Comparison of ENCODE assay signal across 8 cellular contexts in genomic region chr22:23520875-23521441, GRCh38. TPM values are rescaled to one million over a fixed set of nuclear protein-coding genes. Genes with fewer than 3 reads are reported as not detected.
DNase-seq lines count a peak whose midpoint lies in the region; ATAC-seq lines count a peak whose summit lies in the region.

No MANE protein-coding gene starts in this region.

- intact Hi-C loops in activated CD4-positive, alpha-beta T cell treated with anti-CD3 and anti-CD28 coated beads for 36 hours (cut with DNase I, micrococcal nuclease): loop anchor here in 1 of 2 experiments (5.0 kb wide), 2 partner anchors 114 to 186 kb away; no protein-coding TSS in a partner anchor
- intact Hi-C loops in head of caudate nucleus (cut with DNase I) (loop anchor here (10.0 kb wide), 1 partner anchor 116 kb away; no protein-coding TSS in a partner anchor), posterior cingulate gyrus (cut with DNase I) (no loop called here)

- CTCF ChIA-PET in activated CD4-positive, alpha-beta T cell treated with anti-CD3 and anti-CD28 coated beads for 36 hours (lab: Charles Lee): no interaction called here
- CTCF ChIA-PET in activated CD4-positive, alpha-beta memory T cell treated with anti-CD3 and anti-CD28 coated beads, Interleukin-2, amount 10 ng/mL, durations not matched to agents 7 days and 5 days (lab: Charles Lee): interaction anchor here (1.2 kb wide), 1 partner anchor 329 kb away, joined by 3 read pairs; no protein-coding TSS in a partner anchor

- H3K4me1 Mint-ChIP-seq in activated CD4-positive, alpha-beta T cell treated with anti-CD3 and anti-CD28 coated beads for 36 hours: peaks cover 5% of the 10 kb centered on the region
- peaks cover 3% of the 10 kb centered on the region for H3K4me1 Mint-ChIP-seq in activated CD4-positive, alpha-beta memory T cell treated with anti-CD3 and anti-CD28 coated beads, Interleukin-2, amount 10 ng/mL, durations not matched to agents 7 days and 5 days

- peak overlapping the region; percentile 44 for H3K4me3 Mint-ChIP-seq in activated CD4-positive, alpha-beta T cell treated with anti-CD3 and anti-CD28 coated beads for 36 hours
- peak overlapping the region; percentile 13 for H3K4me3 Mint-ChIP-seq in activated CD4-positive, alpha-beta memory T cell treated with anti-CD3 and anti-CD28 coated beads, Interleukin-2, amount 10 ng/mL, durations not matched to agents 7 days and 5 days

- no peak for DNase-seq in activated CD4-positive, alpha-beta T cell treated with anti-CD3 and anti-CD28 coated beads for 36 hours
- no peak for DNase-seq in activated CD4-positive, alpha-beta T cell treated with anti-CD3 and anti-CD28 coated beads for 48 hours
- no peak for DNase-seq in activated CD4-positive, alpha-beta memory T cell treated with anti-CD3 and anti-CD28 coated beads, Interleukin-2, amount 10 ng/mL, durations not matched to agents 7 days and 5 days
- DNase-seq in head of caudate nucleus: peak in 41 of 42 donors; percentile 19 to 72 (median 45)
- peak in 6 of 10 donors; percentile 10 to 82 (median 58) for DNase-seq in posterior cingulate gyrus
- DNase-seq in hippocampal formation (lab: John Stamatoyannopoulos, UW): no peak

- ATAC-seq in activated CD4-positive, alpha-beta T cell treated with anti-CD3 and anti-CD28 coated beads for 36 hours: no peak
- no peak for ATAC-seq in HG03135 (IDR thresholded peaks at IDR 0.05; ENCODE audit: unreplicated experiment)
- ATAC-seq in HG02642 (IDR thresholded peaks at IDR 0.05; ENCODE audit: poor library complexity, unreplicated experiment): no peak

- H3K9me3 Mint-ChIP-seq in activated CD4-positive, alpha-beta T cell treated with anti-CD3 and anti-CD28 coated beads for 36 hours (ENCODE audit: low read depth): no peaks in the 10 kb centered on the region
- no peaks in the 10 kb centered on the region for H3K9me3 Mint-ChIP-seq in activated CD4-positive, alpha-beta memory T cell treated with anti-CD3 and anti-CD28 coated beads, Interleukin-2, amount 10 ng/mL, durations not matched to agents 7 days and 5 days

- H3K27ac Mint-ChIP-seq in activated CD4-positive, alpha-beta T cell treated with anti-CD3 and anti-CD28 coated beads for 36 hours: no peak overlapping the region
- H3K27ac Mint-ChIP-seq in activated CD4-positive, alpha-beta memory T cell treated with anti-CD3 and anti-CD28 coated beads, Interleukin-2, amount 10 ng/mL, durations not matched to agents 7 days and 5 days: no peak overlapping the region

- peaks cover 19% of the 10 kb centered on the region for H3K27me3 Mint-ChIP-seq in activated CD4-positive, alpha-beta T cell treated with anti-CD3 and anti-CD28 coated beads for 36 hours
- peaks cover 21% of the 10 kb centered on the region for H3K27me3 Mint-ChIP-seq in activated CD4-positive, alpha-beta memory T cell treated with anti-CD3 and anti-CD28 coated beads, Interleukin-2, amount 10 ng/mL, durations not matched to agents 7 days and 5 days

- no peaks in the 10 kb centered on the region for H3K36me3 Mint-ChIP-seq in activated CD4-positive, alpha-beta T cell treated with anti-CD3 and anti-CD28 coated beads for 36 hours (ENCODE audit: low read depth)
- no peaks in the 10 kb centered on the region for H3K36me3 Mint-ChIP-seq in activated CD4-positive, alpha-beta memory T cell treated with anti-CD3 and anti-CD28 coated beads, Interleukin-2, amount 10 ng/mL, durations not matched to agents 7 days and 5 days (ENCODE audit: low read depth)

- POLR2A ChIA-PET in activated CD4-positive, alpha-beta T cell treated with anti-CD3 and anti-CD28 coated beads for 36 hours (lab: Charles Lee): no interaction called here
- POLR2A ChIA-PET in activated CD4-positive, alpha-beta memory T cell treated with anti-CD3 and anti-CD28 coated beads, Interleukin-2, amount 10 ng/mL, durations not matched to agents 7 days and 5 days (lab: Charles Lee): no interaction called here

RNA-seq across cellular contexts. Expression of gene IGLL1, which starts 59.1 kb away (rescaled TPM):
- total RNA-seq in activated CD4-positive, alpha-beta T cell treated with anti-CD3 and anti-CD28 coated beads for 36 hours: not detected
- total RNA-seq in activated CD4-positive, alpha-beta memory T cell treated with anti-CD3 and anti-CD28 coated beads, Interleukin-2, amount 10 ng/mL, durations not matched to agents 7 days and 5 days: 1 to 10 TPM; 2.2 to 2.3 TPM

Comparison
In these comparisons a context has a peak if more than half of its experiments do, and no peak if none do; other contexts are left out.
1. DNase-seq: peak in head of caudate nucleus (41 of 42) and posterior cingulate gyrus (6 of 10); none in activated CD4-positive, alpha-beta T cell treated with anti-CD3 and anti-CD28 coated beads for 36 hours (single experiment), activated CD4-positive, alpha-beta T cell treated with anti-CD3 and anti-CD28 coated beads for 48 hours (single experiment), activated CD4-positive, alpha-beta memory T cell treated with anti-CD3 and anti-CD28 coated beads, Interleukin-2, amount 10 ng/mL, durations not matched to agents 7 days and 5 days (single experiment) and hippocampal formation (0 of 2).